ENCODE assay signal across 8 cellular contexts in the genomic region with DNA sequence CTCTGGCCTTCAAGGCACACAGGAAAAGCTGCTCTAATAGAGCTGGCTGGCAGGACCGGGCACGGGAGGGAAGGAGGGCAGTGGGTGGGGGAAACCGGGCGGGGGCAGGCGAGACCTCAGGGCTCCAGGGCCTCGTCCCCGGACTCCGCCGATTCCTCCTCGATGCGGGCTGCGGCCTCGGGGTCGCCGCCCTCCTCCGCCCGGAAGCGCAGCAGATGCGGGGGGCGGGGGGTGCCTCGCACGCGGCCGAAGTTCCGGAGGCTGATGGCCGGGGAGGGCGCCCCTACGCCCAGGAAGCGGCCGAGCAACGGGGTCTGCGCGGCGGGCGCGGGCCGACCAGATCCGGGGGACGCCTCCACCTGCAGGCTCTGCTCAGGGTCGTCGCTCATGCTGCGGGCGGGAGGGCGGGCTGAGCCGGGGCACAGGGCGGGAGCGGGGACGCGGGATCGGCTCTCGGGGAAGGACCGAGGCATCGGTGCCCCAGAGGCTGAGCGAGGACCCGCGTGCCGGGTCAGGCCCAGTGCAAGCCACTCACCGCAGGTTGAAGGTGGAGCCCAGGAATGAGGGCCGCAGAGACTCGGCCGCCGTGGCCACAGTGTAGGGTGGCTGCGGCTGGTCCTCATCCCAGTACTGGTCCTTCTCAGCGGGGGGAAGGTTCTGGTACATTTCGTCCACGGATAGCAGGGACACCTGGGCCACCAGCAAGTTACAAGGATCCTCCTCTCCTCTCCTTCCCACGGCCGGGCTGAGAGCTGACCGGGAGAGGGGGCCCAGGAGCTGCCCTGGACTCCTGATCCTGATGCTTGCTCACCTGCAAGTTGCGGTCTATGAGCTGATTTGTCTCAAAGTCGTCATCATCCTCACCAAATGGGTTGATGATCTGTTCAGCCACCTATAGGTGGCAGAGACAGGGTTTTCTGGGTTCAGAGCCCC. TPM values are rescaled to one million over a fixed set of nuclear protein-coding genes. Genes with fewer than 3 reads are reported as not detected.
DNase-seq lines count a peak whose midpoint lies in the region; ATAC-seq and TF ChIP-seq lines count a peak whose summit lies in the region.

No MANE protein-coding gene starts in this region.

- intact Hi-C loops in heart right ventricle (cut with DNase I) = loop anchor here in 7 of 10 donors (5.0 to 10.0 kb wide), 6 partner anchors 38 to 520 kb away; no protein-coding TSS in a partner anchor
- intact Hi-C loops in sigmoid colon (cut with DNase I) = loop anchor here (5.0 kb wide), 2 partner anchors 38 to 228 kb away; partner anchors contain the start of genes HECTD3 and UROD

- H3K4me1 ChIP-seq in heart right ventricle = peaks cover 0 to 34% (median 29%) of the 10 kb centered on the region in 9 donors
- H3K4me1 ChIP-seq in sigmoid colon = peaks cover 0 to 34% (median 25%) of the 10 kb centered on the region in 4 donors

- H3K9me3 Mint-ChIP-seq in activated T-cell treated with anti-CD3 and anti-CD28 coated beads, Interleukin-2, amount 50 U/mL, for 4 hours = no peaks in the 10 kb centered on the region

- WGBS in heart right ventricle, 2 donors = 7 to 9% methylated on average over 64 to 71 of the region's 71 CpGs
- WGBS in sigmoid colon, 2 donors = 6 to 10% methylated on average over 71 of the region's 71 CpGs

- TF ChIP-seq EP300 in sigmoid colon (IDR thresholded peaks at IDR 0.05) = no peak

- TF ChIP-seq CTCF in heart right ventricle (IDR thresholded peaks at IDR 0.05) (peak in 1 of 9 donors; percentile 5), sigmoid colon (IDR thresholded peaks at IDR 0.05) (no peak)

- peaks cover 19% of the 10 kb centered on the region for H3K36me3 Mint-ChIP-seq in activated T-cell treated with anti-CD3 and anti-CD28 coated beads, Interleukin-2, amount 50 U/mL, for 4 hours (ENCODE audit: insufficient read depth)

- peak overlapping the region; percentile 63 for H3K4me3 Mint-ChIP-seq in activated T-cell treated with anti-CD3 and anti-CD28 coated beads, Interleukin-2, amount 50 U/mL, for 4 hours

- no peak for TF ChIP-seq POLR2A in sigmoid colon (IDR thresholded peaks at IDR 0.05)

- H3K36me3 ChIP-seq in heart right ventricle = peaks cover 0 to 29% (median 6%) of the 10 kb centered on the region in 9 donors
- peaks cover 0 to 26% (median 2%) of the 10 kb centered on the region in 4 donors for H3K36me3 ChIP-seq in sigmoid colon

- H3K27ac ChIP-seq in heart right ventricle (peak overlapping the region in 5 of 10 donors; percentile 35 to 63 (median 39)), sigmoid colon (peak overlapping the region in 3 of 4 donors; percentile 4 to 56 (median 24))

- no peaks in the 10 kb centered on the region for H3K27me3 Mint-ChIP-seq in activated T-cell treated with anti-CD3 and anti-CD28 coated beads, Interleukin-2, amount 50 U/mL, for 4 hours (ENCODE audit: low read depth)

- peak; percentile 34 for ATAC-seq in activated CD4-positive, CD25-positive, alpha-beta regulatory T cell treated with anti-CD3 and anti-CD28 coated beads, Interleukin-2, amount 50 U/mL, for 24 hours
- ATAC-seq in activated T-cell treated with anti-CD3 and anti-CD28 coated beads, Interleukin-2, amount 50 U/mL, for 4 hours = peak; percentile 16 to 32
- ATAC-seq in heart right ventricle (peak; percentile 2 to 42 (median 18)), HG02981 (IDR thresholded peaks at IDR 0.05; ENCODE audit: unreplicated experiment) (no peak)

- peak overlapping the region; percentile 12 to 61 (median 58) for H3K4me3 ChIP-seq in heart right ventricle
- H3K4me3 ChIP-seq in sigmoid colon = peak overlapping the region; percentile 33 to 64 (median 56)

- peaks cover 36% of the 10 kb centered on the region for H3K4me1 Mint-ChIP-seq in activated T-cell treated with anti-CD3 and anti-CD28 coated beads, Interleukin-2, amount 50 U/mL, for 4 hours (ENCODE audit: low read depth)

- peaks cover 0 to 7% (median 0%) of the 10 kb centered on the region in 7 donors for H3K27me3 ChIP-seq in heart right ventricle
- no peaks in the 10 kb centered on the region for H3K27me3 ChIP-seq in sigmoid colon

- H3K9me3 ChIP-seq in heart right ventricle (no peaks in the 10 kb centered on the region), sigmoid colon (no peaks in the 10 kb centered on the region)

- DNase-seq in activated CD4-positive, CD25-positive, alpha-beta regulatory T cell treated with anti-CD3 and anti-CD28 coated beads, Interleukin-2, amount 50 U/mL, for 72 hours = no peak
- DNase-seq in activated T-cell treated with anti-CD3 and anti-CD28 coated beads, Interleukin-2, amount 50 U/mL, for 4 hours = no peak
- DNase-seq in heart right ventricle (no peak), sigmoid colon (no peak), NCI-H446 (lab: John Stamatoyannopoulos, UW) (no peak), CD1c-positive myeloid dendritic cell (ENCODE audit: extremely low spot score) (no peak)

RNA-seq across cellular contexts. Expression of gene BEST4, which starts 3.6 kb away (rescaled TPM):
- under 1 TPM; 0.53 to 0.63 (median 0.57) TPM for total RNA-seq in activated T-cell treated with anti-CD3 and anti-CD28 coated beads, Interleukin-2, amount 50 U/mL, for 4 hours
- total RNA-seq in heart right ventricle (under 1 TPM in 5 of 10 donors, not detected in 5; 0.11 to 0.31 (median 0.16) TPM), sigmoid colon (1 to 10 TPM in 1 of 4 donors, under 1 TPM in 1, not detected in 2; 0.33 to 1.1 TPM)
- polyA plus RNA-seq in heart right ventricle (under 1 TPM; 0.07 to 0.44 TPM), sigmoid colon (10 to 100 TPM in 2 of 3 donors, 1 to 10 TPM in 1; 6.0 to 37.1 (median 10.2) TPM)

RNA-seq across cellular contexts. Expression of gene RPS8, which starts 9.0 kb away (rescaled TPM):
- total RNA-seq in activated T-cell treated with anti-CD3 and anti-CD28 coated beads, Interleukin-2, amount 50 U/mL, for 4 hours = 1,000 to 10,000 TPM; 2,825 to 3,013 (median 2,945) TPM
- total RNA-seq in heart right ventricle = 1,000 to 10,000 TPM in 1 of 10 donors, 100 to 1,000 TPM in 9; 587 to 1,039 (median 681) TPM
- polyA plus RNA-seq in heart right ventricle = 1,000 to 10,000 TPM; 1,461 to 1,942 TPM
- total RNA-seq in sigmoid colon = 1,000 to 10,000 TPM; 2,554 to 3,717 (median 3,009) TPM
- polyA plus RNA-seq in sigmoid colon = 1,000 to 10,000 TPM; 1,996 to 3,223 (median 2,310) TPM

RNA-seq across cellular contexts. Expression of gene PLK3, which starts 15.8 kb away (rescaled TPM):
- 100 to 1,000 TPM; 186 to 239 (median 203) TPM for total RNA-seq in activated T-cell treated with anti-CD3 and anti-CD28 coated beads, Interleukin-2, amount 50 U/mL, for 4 hours
- total RNA-seq in heart right ventricle (10 to 100 TPM in 1 of 10 donors, 1 to 10 TPM in 9; 2.9 to 10.3 (median 6.8) TPM), sigmoid colon (10 to 100 TPM in 2 of 4 donors, 1 to 10 TPM in 2; 8.2 to 28.1 (median 11.0) TPM)
- polyA plus RNA-seq in heart right ventricle (10 to 100 TPM in 1 of 2 donors, 1 to 10 TPM in 1; 8.7 to 12.7 TPM), sigmoid colon (10 to 100 TPM in 2 of 3 donors, 1 to 10 TPM in 1; 7.2 to 12.1 (median 10.2) TPM)

RNA-seq across cellular contexts. Expression of gene DYNLT4, which starts 22.8 kb away (rescaled TPM):
- not detected for total RNA-seq in activated T-cell treated with anti-CD3 and anti-CD28 coated beads, Interleukin-2, amount 50 U/mL, for 4 hours
- 1 to 10 TPM in 3 of 10 donors, under 1 TPM in 5, not detected in 2; 0.51 to 2.0 (median 0.71) TPM for total RNA-seq in heart right ventricle
- polyA plus RNA-seq in heart right ventricle = 1 to 10 TPM in 1 of 2 donors, under 1 TPM in 1; 0.59 to 1.8 TPM
- 1 to 10 TPM in 1 of 4 donors, not detected in 3; 1.1 TPM for total RNA-seq in sigmoid colon
- under 1 TPM in 1 of 3 donors, not detected in 2; 0.20 TPM for polyA plus RNA-seq in sigmoid colon

RNA-seq across cellular contexts. Expression of gene BTBD19, which starts 24.0 kb away (rescaled TPM):
- 10 to 100 TPM in 1 of 3 donors, 1 to 10 TPM in 2; 8.2 to 14.0 (median 8.3) TPM for total RNA-seq in activated T-cell treated with anti-CD3 and anti-CD28 coated beads, Interleukin-2, amount 50 U/mL, for 4 hours
- 1 to 10 TPM; 1.8 to 4.1 (median 3.2) TPM for total RNA-seq in heart right ventricle
- polyA plus RNA-seq in heart right ventricle = 10 to 100 TPM in 1 of 2 donors, 1 to 10 TPM in 1; 2.2 to 12.5 TPM
- total RNA-seq in sigmoid colon = 1 to 10 TPM; 2.7 to 9.4 (median 3.2) TPM
- polyA plus RNA-seq in sigmoid colon = 1 to 10 TPM in 1 of 3 donors, under 1 TPM in 1, not detected in 1; 0.60 to 2.3 TPM

Comparison
In these comparisons a context has a peak if more than half of its experiments do, and no peak if none do; other contexts are left out.
1. RNA of gene PLK3, which starts 15.8 kb away (total RNA-seq): 186 to 239 TPM in activated T-cell treated with anti-CD3 and anti-CD28 coated beads, Interleukin-2, amount 50 U/mL, for 4 hours; 8.2 to 28.1 TPM in sigmoid colon and 2.9 to 10.3 TPM in heart right ventricle; every median in the first group is over 4 times any median in the second.